In the genomic region with DNA sequence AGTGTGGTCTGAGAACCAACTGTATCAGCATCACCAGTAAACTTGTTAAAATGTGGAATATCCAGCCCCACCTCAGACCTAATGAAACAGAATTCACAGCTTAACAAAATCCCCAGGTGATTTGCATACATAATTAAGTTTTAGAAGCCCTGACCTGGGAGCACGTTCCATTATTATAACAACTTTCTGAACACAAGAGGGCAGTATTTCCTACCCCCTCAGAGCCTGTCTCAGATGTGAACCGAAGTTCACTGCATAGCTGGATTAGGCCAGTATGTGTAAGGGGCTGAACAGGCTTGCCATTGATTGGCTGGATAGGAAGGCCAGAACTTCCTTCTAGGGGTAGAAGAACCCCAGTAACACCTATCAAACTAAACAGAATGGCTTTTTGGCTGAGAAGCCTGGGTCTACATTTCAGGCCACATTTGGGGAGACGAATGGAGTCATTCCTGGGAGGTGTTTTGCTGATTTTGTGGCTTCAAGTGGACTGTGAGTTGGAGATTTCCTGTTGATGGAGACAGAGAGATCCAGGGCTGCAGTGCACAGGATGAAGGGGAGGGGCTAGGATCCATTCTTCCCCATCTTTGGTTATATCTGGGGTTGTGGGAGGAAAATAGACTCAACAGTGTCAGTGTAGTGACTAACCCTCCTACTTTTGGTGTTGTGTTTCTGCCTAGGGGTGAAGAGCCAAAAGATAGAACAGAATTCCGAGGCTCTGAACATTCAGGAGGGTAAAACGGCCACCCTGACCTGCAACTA, we compare ENCODE assay signal across 8 cellular contexts.
DNase-seq lines count a peak whose midpoint lies in the region; ATAC-seq, FAIRE-seq and TF ChIP-seq lines count a peak whose summit lies in the region.

No MANE protein-coding gene starts in this region.

- H3K4me3 ChIP-seq in A673 (ENCODE audit: low read depth, low read length, poor library complexity, severe bottlenecking) (no peak overlapping the region), GM12864 (ENCODE audit: low read depth, low read length) (no peak overlapping the region), HepG2 (replicated peaks in 1 of 3; ENCODE audit: insufficient read depth in 1 of 3, low read depth in 2 of 3, low read length in 3 of 3) (no peak overlapping the region)

- FAIRE-seq in HepG2 (lab: Jason Lieb, UNC) = no peak

- H2AFZ ChIP-seq in HepG2 (ENCODE audit: low read length) = no peak overlapping the region

- no peaks in the 10 kb centered on the region for H3K4me1 Mint-ChIP-seq in activated T-helper 17 cell treated with anti-CD3 and anti-CD28 coated beads, Interleukin-2, amount 50 U/mL, for 72 hours

- no peak for TF ChIP-seq EP300 in HepG2 (IDR thresholded peaks at IDR 0.05; ENCODE audit: low read depth in 2 of 2, low read length in 2 of 2)
- TF ChIP-seq EP300 in HepG2 (CRISPR knock-in tag; IDR thresholded peaks at IDR 0.05; ENCODE audit: borderline replicate concordance) = no peak

- no peaks in the 10 kb centered on the region for H4K20me1 ChIP-seq in HepG2 (ENCODE audit: insufficient read depth, low read length)

- BruUV-seq in A673 (replicated peaks; lab: Mats Ljungman, UMichigan) (no TSS peak), HepG2 (replicated peaks; lab: Mats Ljungman, UMichigan) (no TSS peak)

- peak overlapping the region; percentile 60 for H3K4me3 Mint-ChIP-seq in activated T-helper 17 cell treated with anti-CD3 and anti-CD28 coated beads, Interleukin-2, amount 50 U/mL, for 72 hours

- TF ChIP-seq CTCF in A673 (conservative IDR thresholded peaks at IDR 0.05; ENCODE audit: low read depth, low read length) (peak; percentile 71), GM12864 (IDR thresholded peaks at IDR 0.05; ENCODE audit: low read depth, low read length, missing control alignments) (peak; percentile 49), HepG2 (CRISPR knock-in tag; IDR thresholded peaks at IDR 0.05) (peak; percentile 66)

- no peaks in the 10 kb centered on the region for H3K36me3 Mint-ChIP-seq in activated T-helper 17 cell treated with anti-CD3 and anti-CD28 coated beads, Interleukin-2, amount 50 U/mL, for 72 hours (ENCODE audit: low read depth)

- CTCF ChIA-PET in A673 (lab: Charles Lee) = interaction anchor here (0.5 to 1.2 kb wide), 7 partner anchors 10 to 57 kb away, joined by 3 to 5 read pairs (median 4); no protein-coding TSS in a partner anchor
- CTCF ChIA-PET in HepG2 (lab: Yijun Ruan, JAX; ENCODE audit: low intra/inter-chr PET ratio, low total read pairs) = no interaction called here

- no peaks in the 10 kb centered on the region for H3K27me3 ChIP-seq in A673 (replicated peaks; ENCODE audit: insufficient read depth, low read depth, low read length, poor library complexity)
- H3K27me3 ChIP-seq in HepG2 (ENCODE audit: control insufficient read depth in 1 of 2, insufficient read depth in 2 of 2, low read length in 2 of 2) = no peaks in the 10 kb centered on the region

- in situ Hi-C loops in HepG2 (cut with HindIII; ENCODE audit: extremely low pct_ligation_motif_present, low pct_unique_long_range_greater_than_20kb) = no loop called here

- TF ChIP-seq POLR2A in HepG2 (IDR thresholded peaks at IDR 0.05; ENCODE audit: insufficient read depth in 1 of 2, low read depth in 2 of 2, low read length in 2 of 2) = no peak

- 2% methylated on average over 5 of the region's 5 CpGs for WGBS in HepG2 (ENCODE audit: low lambda C conversion rate)

- no peaks in the 10 kb centered on the region for H3K79me2 ChIP-seq in HepG2 (ENCODE audit: insufficient read depth, low read length)

- ATAC-seq in activated T-helper 17 cell treated with anti-CD3 and anti-CD28 coated beads, Interleukin-2, amount 50 U/mL, for 72 hours (replicated peaks) = peak; percentile 90
- ATAC-seq in HepG2 = peak; percentile 96
- ATAC-seq in GM21576 (IDR thresholded peaks at IDR 0.05; ENCODE audit: unreplicated experiment) = no peak
- no peak for ATAC-seq in HG03108 (IDR thresholded peaks at IDR 0.05; ENCODE audit: unreplicated experiment)
- no peak for ATAC-seq in HG02763 (IDR thresholded peaks at IDR 0.05; ENCODE audit: unreplicated experiment)

- H3K9ac ChIP-seq in HepG2 (ENCODE audit: insufficient read depth, low read depth, low read length) = no peak overlapping the region

- no peaks in the 10 kb centered on the region for H3K9me3 Mint-ChIP-seq in activated T-helper 17 cell treated with anti-CD3 and anti-CD28 coated beads, Interleukin-2, amount 50 U/mL, for 72 hours

- POLR2A ChIA-PET in A673 (lab: Charles Lee; ENCODE audit: low non-redundant PET) = no interaction called here
- POLR2A ChIA-PET in HepG2 (lab: Yijun Ruan, JAX) = no interaction called here

- H3K9me3 ChIP-seq in A673 (ENCODE audit: low read depth, low read length, poor library complexity, severe bottlenecking) = no peaks in the 10 kb centered on the region
- H3K9me3 ChIP-seq in HepG2 (ENCODE audit: low read length) = no peaks in the 10 kb centered on the region

- intact Hi-C loops in A673 (cut with micrococcal nuclease; ENCODE audit: unreplicated experiment) = no loop called here
- intact Hi-C loops in HepG2 (cut with micrococcal nuclease; ENCODE audit: unreplicated experiment) = no loop called here

- H3K27ac Mint-ChIP-seq in activated T-helper 17 cell treated with anti-CD3 and anti-CD28 coated beads, Interleukin-2, amount 50 U/mL, for 72 hours = peak overlapping the region; percentile 49

- peaks cover 5% of the 10 kb centered on the region for H3K27me3 Mint-ChIP-seq in activated T-helper 17 cell treated with anti-CD3 and anti-CD28 coated beads, Interleukin-2, amount 50 U/mL, for 72 hours

- H3K4me1 ChIP-seq in A673 (ENCODE audit: insufficient read depth, low read length, poor library complexity, severe bottlenecking) (peaks cover 19% of the 10 kb centered on the region), HepG2 (ENCODE audit: insufficient read depth, low read length) (0 out of 2 replicates have a peak, but pooled peaks cover 4% of the 10 kb centered on the region)

- TF ChIP-seq RAD21 in HepG2 (CRISPR knock-in tag; IDR thresholded peaks at IDR 0.05) = no peak

- H3K27ac ChIP-seq in A673 (ENCODE audit: low read depth, low read length, poor library complexity, severe bottlenecking) (no peak overlapping the region), HepG2 (ENCODE audit: extremely low read length, insufficient read depth, low read length) (no peak overlapping the region)

- peak; percentile 77 for DNase-seq in A673 (ENCODE audit: low spot score)
- no peak for DNase-seq in GM12864 (ENCODE audit: low read depth)
- peak; percentile 33 for DNase-seq in MV-4-11 (lab: John Stamatoyannopoulos, UW)
- DNase-seq in HepG2 (ENCODE audit: low spot score) = peak; percentile 42

- H3K4me2 ChIP-seq in HepG2 (ENCODE audit: low read depth, low read length) = no peak overlapping the region

- H3K36me3 ChIP-seq in A673 (ENCODE audit: insufficient read depth, low read length, poor library complexity, severe bottlenecking) (peaks cover 9% of the 10 kb centered on the region), HepG2 (replicated peaks in 1 of 2; ENCODE audit: control insufficient read depth in 1 of 2, insufficient read depth in 2 of 2, low read length in 2 of 2) (no peaks in the 10 kb centered on the region)

TF ChIP-seq in HepG2, 621 proteins besides CTCF, POLR2A, EP300 and RAD21:
- TF ChIP-seq ZNF441 (CRISPR knock-in tag; IDR thresholded peaks at IDR 0.05; ENCODE audit: borderline replicate concordance) = no peak
- no peak for TF ChIP-seq CEBPG (CRISPR knock-in tag; IDR thresholded peaks at IDR 0.05)
- TF ChIP-seq, protein P1, sequence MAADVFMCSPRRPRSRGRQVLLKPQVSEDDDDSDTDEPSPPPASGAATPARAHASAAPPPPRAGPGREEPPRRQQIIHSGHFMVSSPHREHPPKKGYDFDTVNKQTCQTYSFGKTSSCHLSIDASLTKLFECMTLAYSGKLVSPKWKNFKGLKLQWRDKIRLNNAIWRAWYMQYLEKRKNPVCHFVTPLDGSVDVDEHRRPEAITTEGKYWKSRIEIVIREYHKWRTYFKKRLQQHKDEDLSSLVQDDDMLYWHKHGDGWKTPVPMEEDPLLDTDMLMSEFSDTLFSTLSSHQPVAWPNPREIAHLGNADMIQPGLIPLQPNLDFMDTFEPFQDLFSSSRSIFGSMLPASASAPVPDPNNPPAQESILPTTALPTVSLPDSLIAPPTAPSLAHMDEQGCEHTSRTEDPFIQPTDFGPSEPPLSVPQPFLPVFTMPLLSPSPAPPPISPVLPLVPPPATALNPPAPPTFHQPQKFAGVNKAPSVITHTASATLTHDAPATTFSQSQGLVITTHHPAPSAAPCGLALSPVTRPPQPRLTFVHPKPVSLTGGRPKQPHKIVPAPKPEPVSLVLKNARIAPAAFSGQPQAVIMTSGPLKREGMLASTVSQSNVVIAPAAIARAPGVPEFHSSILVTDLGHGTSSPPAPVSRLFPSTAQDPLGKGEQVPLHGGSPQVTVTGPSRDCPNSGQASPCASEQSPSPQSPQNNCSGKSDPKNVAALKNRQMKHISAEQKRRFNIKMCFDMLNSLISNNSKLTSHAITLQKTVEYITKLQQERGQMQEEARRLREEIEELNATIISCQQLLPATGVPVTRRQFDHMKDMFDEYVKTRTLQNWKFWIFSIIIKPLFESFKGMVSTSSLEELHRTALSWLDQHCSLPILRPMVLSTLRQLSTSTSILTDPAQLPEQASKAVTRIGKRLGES (CRISPR knock-in tag; IDR thresholded peaks at IDR 0.05; ENCODE audit: borderline replicate concordance) = no peak
- no peak for TF ChIP-seq KDM4B (CRISPR knock-in tag; IDR thresholded peaks at IDR 0.05)
- TF ChIP-seq XRCC5 (optimal IDR thresholded peaks at IDR 0.05; ENCODE audit: low read length) = peak; percentile 35
- no peak for TF ChIP-seq HOXA7 (CRISPR knock-in tag; IDR thresholded peaks at IDR 0.05)
- TF ChIP-seq, protein P2, sequence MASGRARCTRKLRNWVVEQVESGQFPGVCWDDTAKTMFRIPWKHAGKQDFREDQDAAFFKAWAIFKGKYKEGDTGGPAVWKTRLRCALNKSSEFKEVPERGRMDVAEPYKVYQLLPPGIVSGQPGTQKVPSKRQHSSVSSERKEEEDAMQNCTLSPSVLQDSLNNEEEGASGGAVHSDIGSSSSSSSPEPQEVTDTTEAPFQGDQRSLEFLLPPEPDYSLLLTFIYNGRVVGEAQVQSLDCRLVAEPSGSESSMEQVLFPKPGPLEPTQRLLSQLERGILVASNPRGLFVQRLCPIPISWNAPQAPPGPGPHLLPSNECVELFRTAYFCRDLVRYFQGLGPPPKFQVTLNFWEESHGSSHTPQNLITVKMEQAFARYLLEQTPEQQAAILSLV (CRISPR knock-in tag; IDR thresholded peaks at IDR 0.05; ENCODE audit: borderline replicate concordance) = no peak
- 0 out of 2 replicates have a peak, but pooled peaks have one; percentile 20 for TF ChIP-seq ZNF629 (CRISPR knock-in tag; conservative IDR thresholded peaks at IDR 0.05)
- peak; percentile 22; the same call in 1 of the 2 replicates for TF ChIP-seq STAG1 (CRISPR knock-in tag; IDR thresholded peaks at IDR 0.05)

Comparison
In these comparisons a context has a peak if more than half of its experiments do, and no peak if none do; other contexts are left out.
1. ATAC-seq: peak in activated T-helper 17 cell treated with anti-CD3 and anti-CD28 coated beads, Interleukin-2, amount 50 U/mL, for 72 hours (single experiment) and HepG2 (single experiment); none in GM21576 (single experiment), HG03108 (single experiment) and HG02763 (single experiment).
2. Peak in every context shown above with its lines, with median percentiles within 50 percentile points of each other: CTCF ChIP-seq.